Comparison of ENCODE assay signal across 1 cellular context in the genomic region with DNA sequence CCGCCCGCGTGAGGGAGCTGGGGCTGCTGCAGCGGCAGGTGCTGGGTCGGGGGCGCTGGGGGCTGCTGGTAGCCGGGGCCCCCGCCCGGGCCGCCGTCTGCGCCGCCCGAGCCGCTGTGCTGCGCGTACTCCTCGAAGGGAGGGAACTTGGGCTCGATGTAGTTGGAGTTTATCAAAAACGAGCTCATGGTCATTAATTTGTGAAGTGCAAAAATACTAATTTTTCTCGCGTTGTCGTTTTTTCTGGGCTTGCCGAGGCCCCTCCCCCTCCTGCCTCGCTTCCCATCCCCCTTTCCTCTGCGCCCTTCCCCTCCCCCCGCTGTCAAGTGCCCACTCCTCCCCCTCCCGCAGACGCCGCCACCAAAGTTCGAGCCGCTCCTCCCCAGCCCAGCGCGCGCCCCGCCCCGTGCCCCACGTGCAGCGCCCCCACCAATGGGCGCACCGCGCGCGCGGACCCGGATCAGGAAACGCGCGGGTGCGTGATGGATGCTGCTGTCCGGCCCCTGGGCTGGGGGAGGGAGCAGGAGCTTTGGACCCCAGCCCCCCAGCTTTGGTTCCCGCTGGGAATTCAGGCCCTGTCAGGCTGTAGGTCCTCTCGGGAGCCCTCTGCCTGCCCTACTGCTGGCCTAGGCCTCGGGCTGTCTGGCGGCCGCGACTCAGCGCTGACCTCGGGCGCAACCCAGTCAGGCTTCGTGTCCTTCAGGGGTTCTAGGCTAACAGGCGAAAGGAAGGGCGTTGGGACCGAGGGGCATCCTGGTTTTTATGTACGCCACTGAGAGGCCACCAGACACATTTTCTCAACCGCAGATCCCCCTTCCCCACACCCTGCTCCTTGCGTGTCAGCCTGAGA.
TF ChIP-seq lines count a peak whose summit lies in the region.

TSS of gene HOXA4 (minus strand) at position 218 of the 850 bp plus-strand sequence. CDS start at position 194, 24 bp downstream.

TF ChIP-seq in HepG2, 621 proteins besides CTCF, POLR2A, EP300 and RAD21 (continued from another document and continues in another):
- TF ChIP-seq ATF5 (CRISPR knock-in tag; IDR thresholded peaks at IDR 0.05; ENCODE audit: low read depth) (no peak), NFYB (CRISPR knock-in tag; IDR thresholded peaks at IDR 0.05) (peak; percentile 93), NR2C2 (CRISPR knock-in tag; IDR thresholded peaks at IDR 0.05; ENCODE audit: borderline replicate concordance) (peak; percentile 88), SP5 (CRISPR knock-in tag; IDR thresholded peaks at IDR 0.05; ENCODE audit: borderline replicate concordance, low read depth) (peak; percentile 74), EHMT2 (IDR thresholded peaks at IDR 0.05; ENCODE audit: borderline replicate concordance, low read depth, low read length) (no peak), ZNF354B (CRISPR knock-in tag; IDR thresholded peaks at IDR 0.05) (no peak), RBFOX2 (IDR thresholded peaks at IDR 0.05; ENCODE audit: low read depth, low read length) (peak; percentile 86), SALL1 (CRISPR knock-in tag; IDR thresholded peaks at IDR 0.05) (peak; percentile 82), ZNF740 (CRISPR knock-in tag; IDR thresholded peaks at IDR 0.05) (no peak; the same call in 1 of the 2 replicates), ZNF407 (CRISPR knock-in tag; IDR thresholded peaks at IDR 0.05; ENCODE audit: not compliant biosample characterization) (no peak), ZBTB3 (CRISPR knock-in tag; IDR thresholded peaks at IDR 0.05; ENCODE audit: borderline replicate concordance, low read depth) (no peak), KLF13 (CRISPR knock-in tag; IDR thresholded peaks at IDR 0.05) (no peak), ZC3H4 (CRISPR knock-in tag; IDR thresholded peaks at IDR 0.05; ENCODE audit: borderline replicate concordance) (no peak; the same call in 1 of the 2 replicates), ZNF572 (CRISPR knock-in tag; IDR thresholded peaks at IDR 0.05) (no peak), KMT2A (CRISPR knock-in tag; IDR thresholded peaks at IDR 0.05) (peak; percentile 84), ZNF331 (CRISPR knock-in tag; IDR thresholded peaks at IDR 0.05) (no peak), PCBP1 (IDR thresholded peaks at IDR 0.05; ENCODE audit: borderline replicate concordance, low read depth, low read length) (no peak), SMC3 (IDR thresholded peaks at IDR 0.05; ENCODE audit: low read length) (no peak), ZNF563 (CRISPR knock-in tag; IDR thresholded peaks at IDR 0.05) (no peak; the same call in 1 of the 2 replicates), NPAS2 (CRISPR knock-in tag; IDR thresholded peaks at IDR 0.05; ENCODE audit: borderline replicate concordance) (no peak), RXRA (CRISPR knock-in tag; IDR thresholded peaks at IDR 0.05) (peak; percentile 75), KDM2A (CRISPR knock-in tag; IDR thresholded peaks at IDR 0.05; ENCODE audit: borderline replicate concordance, low read depth) (peak; percentile 82), CBFB (CRISPR knock-in tag; IDR thresholded peaks at IDR 0.05) (peak; percentile 72; the same call in 1 of the 2 replicates), KLF6 (CRISPR knock-in tag; IDR thresholded peaks at IDR 0.05) (no peak; the same call in 1 of the 2 replicates), EZH2 (conservative IDR thresholded peaks at IDR 0.05; ENCODE audit: low read depth, low read length) (no peak), HNF4G (IDR thresholded peaks at IDR 0.05; ENCODE audit: borderline replicate concordance, low read depth, low read length) (peak; percentile 36; the same call in 1 of the 2 replicates), HNF4G (CRISPR knock-in tag; IDR thresholded peaks at IDR 0.05; ENCODE audit: borderline replicate concordance, low read depth) (no peak), CBX1 (IDR thresholded peaks at IDR 0.05; ENCODE audit: low read depth) (peak; percentile 63), HCFC1 (IDR thresholded peaks at IDR 0.05; ENCODE audit: low read depth, low read length) (no peak), TEAD2 (CRISPR knock-in tag; IDR thresholded peaks at IDR 0.05) (0 out of 2 replicates have a peak, but pooled peaks have one; percentile 33)
- TF ChIP-seq, protein P1, sequence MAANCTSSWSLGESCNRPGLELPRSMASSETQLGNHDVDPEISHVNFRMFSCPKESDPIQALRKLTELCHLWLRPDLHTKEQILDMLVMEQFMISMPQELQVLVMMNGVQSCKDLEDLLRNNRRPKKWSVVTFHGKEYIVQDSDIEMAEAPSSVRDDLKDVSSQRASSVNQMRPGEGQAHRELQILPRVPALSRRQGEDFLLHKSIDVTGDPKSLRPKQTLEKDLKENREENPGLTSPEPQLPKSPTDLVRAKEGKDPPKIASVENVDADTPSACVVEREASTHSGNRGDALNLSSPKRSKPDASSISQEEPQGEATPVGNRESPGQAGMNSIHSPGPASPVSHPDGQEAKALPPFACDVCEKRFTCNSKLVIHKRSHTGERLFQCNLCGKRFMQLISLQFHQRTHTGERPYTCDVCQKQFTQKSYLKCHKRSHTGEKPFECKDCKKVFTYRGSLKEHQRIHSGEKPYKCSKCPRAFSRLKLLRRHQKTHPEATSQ (CRISPR knock-in tag; IDR thresholded peaks at IDR 0.05; ENCODE audit: borderline replicate concordance): peak; percentile 68; the same call in 1 of the 2 replicates
- TF ChIP-seq, protein P2, sequence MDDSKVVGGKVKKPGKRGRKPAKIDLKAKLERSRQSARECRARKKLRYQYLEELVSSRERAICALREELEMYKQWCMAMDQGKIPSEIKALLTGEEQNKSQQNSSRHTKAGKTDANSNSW (CRISPR knock-in tag; IDR thresholded peaks at IDR 0.05; ENCODE audit: borderline replicate concordance): 0 out of 2 replicates have a peak, but pooled peaks have one; percentile 41
- TF ChIP-seq, protein P3, sequence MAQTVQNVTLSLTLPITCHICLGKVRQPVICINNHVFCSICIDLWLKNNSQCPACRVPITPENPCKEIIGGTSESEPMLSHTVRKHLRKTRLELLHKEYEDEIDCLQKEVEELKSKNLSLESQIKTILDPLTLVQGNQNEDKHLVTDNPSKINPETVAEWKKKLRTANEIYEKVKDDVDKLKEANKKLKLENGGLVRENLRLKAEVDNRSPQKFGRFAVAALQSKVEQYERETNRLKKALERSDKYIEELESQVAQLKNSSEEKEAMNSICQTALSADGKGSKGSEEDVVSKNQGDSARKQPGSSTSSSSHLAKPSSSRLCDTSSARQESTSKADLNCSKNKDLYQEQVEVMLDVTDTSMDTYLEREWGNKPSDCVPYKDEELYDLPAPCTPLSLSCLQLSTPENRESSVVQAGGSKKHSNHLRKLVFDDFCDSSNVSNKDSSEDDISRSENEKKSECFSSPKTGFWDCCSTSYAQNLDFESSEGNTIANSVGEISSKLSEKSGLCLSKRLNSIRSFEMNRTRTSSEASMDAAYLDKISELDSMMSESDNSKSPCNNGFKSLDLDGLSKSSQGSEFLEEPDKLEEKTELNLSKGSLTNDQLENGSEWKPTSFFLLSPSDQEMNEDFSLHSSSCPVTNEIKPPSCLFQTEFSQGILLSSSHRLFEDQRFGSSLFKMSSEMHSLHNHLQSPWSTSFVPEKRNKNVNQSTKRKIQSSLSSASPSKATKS (CRISPR knock-in tag; IDR thresholded peaks at IDR 0.05): no peak
- TF ChIP-seq, protein P4, sequence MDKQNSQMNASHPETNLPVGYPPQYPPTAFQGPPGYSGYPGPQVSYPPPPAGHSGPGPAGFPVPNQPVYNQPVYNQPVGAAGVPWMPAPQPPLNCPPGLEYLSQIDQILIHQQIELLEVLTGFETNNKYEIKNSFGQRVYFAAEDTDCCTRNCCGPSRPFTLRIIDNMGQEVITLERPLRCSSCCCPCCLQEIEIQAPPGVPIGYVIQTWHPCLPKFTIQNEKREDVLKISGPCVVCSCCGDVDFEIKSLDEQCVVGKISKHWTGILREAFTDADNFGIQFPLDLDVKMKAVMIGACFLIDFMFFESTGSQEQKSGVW (CRISPR knock-in tag; IDR thresholded peaks at IDR 0.05; ENCODE audit: borderline replicate concordance): no peak
- TF ChIP-seq, protein P5, sequence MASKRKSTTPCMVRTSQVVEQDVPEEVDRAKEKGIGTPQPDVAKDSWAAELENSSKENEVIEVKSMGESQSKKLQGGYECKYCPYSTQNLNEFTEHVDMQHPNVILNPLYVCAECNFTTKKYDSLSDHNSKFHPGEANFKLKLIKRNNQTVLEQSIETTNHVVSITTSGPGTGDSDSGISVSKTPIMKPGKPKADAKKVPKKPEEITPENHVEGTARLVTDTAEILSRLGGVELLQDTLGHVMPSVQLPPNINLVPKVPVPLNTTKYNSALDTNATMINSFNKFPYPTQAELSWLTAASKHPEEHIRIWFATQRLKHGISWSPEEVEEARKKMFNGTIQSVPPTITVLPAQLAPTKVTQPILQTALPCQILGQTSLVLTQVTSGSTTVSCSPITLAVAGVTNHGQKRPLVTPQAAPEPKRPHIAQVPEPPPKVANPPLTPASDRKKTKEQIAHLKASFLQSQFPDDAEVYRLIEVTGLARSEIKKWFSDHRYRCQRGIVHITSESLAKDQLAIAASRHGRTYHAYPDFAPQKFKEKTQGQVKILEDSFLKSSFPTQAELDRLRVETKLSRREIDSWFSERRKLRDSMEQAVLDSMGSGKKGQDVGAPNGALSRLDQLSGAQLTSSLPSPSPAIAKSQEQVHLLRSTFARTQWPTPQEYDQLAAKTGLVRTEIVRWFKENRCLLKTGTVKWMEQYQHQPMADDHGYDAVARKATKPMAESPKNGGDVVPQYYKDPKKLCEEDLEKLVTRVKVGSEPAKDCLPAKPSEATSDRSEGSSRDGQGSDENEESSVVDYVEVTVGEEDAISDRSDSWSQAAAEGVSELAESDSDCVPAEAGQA (IDR thresholded peaks at IDR 0.05; ENCODE audit: low read depth): peak; percentile 13; the same call in 1 of the 2 replicates
- TF ChIP-seq, protein P5 (CRISPR knock-in tag; IDR thresholded peaks at IDR 0.05; ENCODE audit: borderline replicate concordance): no peak
